In genomic region chr5:172714491-172715420, GRCh38 we compare ENCODE assay signal across 8 cellular contexts. TPM values are rescaled to one million over a fixed set of nuclear protein-coding genes. Genes with fewer than 3 reads are reported as not detected.
A peak's percentile ranks its signal among the peaks of the same experiment; 100 is the strongest.
DNase-seq lines count a peak whose midpoint lies in the region; ATAC-seq and TF ChIP-seq lines count a peak whose summit lies in the region.

No MANE protein-coding gene starts in this region.

- no peak overlapping the region for H3K4me2 ChIP-seq in parathyroid adenoma (ENCODE audit: low read length)

- H3K27me3 ChIP-seq in SJCRH30 (no peaks in the 10 kb centered on the region), parathyroid adenoma (ENCODE audit: control insufficient read depth, insufficient read depth, low read length) (no peaks in the 10 kb centered on the region), tibial artery (peaks cover 0 to 6% of the 10 kb centered on the region in 2 donors)

- H3K9me3 ChIP-seq in SJCRH30 (replicated peaks) = no peaks in the 10 kb centered on the region
- no peaks in the 10 kb centered on the region for H3K9me3 ChIP-seq in parathyroid adenoma (ENCODE audit: control insufficient read depth, low read length)
- H3K9me3 ChIP-seq in tibial artery = no peaks in the 10 kb centered on the region

- no peaks in the 10 kb centered on the region for H3K9me3 Mint-ChIP-seq in activated naive CD4-positive, alpha-beta T cell treated with anti-CD3 and anti-CD28 coated beads for 36 hours

- TF ChIP-seq CTCF in parathyroid adenoma (IDR thresholded peaks at IDR 0.05) (peak; percentile 90), tibial artery (IDR thresholded peaks at IDR 0.05) (peak; percentile 81 to 92)

- H3K79me2 ChIP-seq in parathyroid adenoma = no peaks in the 10 kb centered on the region

- H3K4me3 ChIP-seq in SJCRH30 (no peak overlapping the region), parathyroid adenoma (ENCODE audit: low read depth, low read length) (no peak overlapping the region), tibial artery (no peak overlapping the region)

- CTCF ChIA-PET in activated naive CD4-positive, alpha-beta T cell treated with anti-CD3 and anti-CD28 coated beads for 36 hours (lab: Charles Lee) = interaction anchor here (0.5 to 7.9 kb wide), 37 partner anchors 8 to 420 kb away, joined by 3 to 274 read pairs (median 4); partner anchors contain the start of genes DUSP1 and RPL26L1

- no peaks in the 10 kb centered on the region for H3K36me3 Mint-ChIP-seq in activated naive CD4-positive, alpha-beta T cell treated with anti-CD3 and anti-CD28 coated beads for 36 hours (ENCODE audit: low read depth)

- peak overlapping the region; percentile 52 for H2AFZ ChIP-seq in parathyroid adenoma

- peak; percentile 51 for ATAC-seq in GM19324 (IDR thresholded peaks at IDR 0.05; ENCODE audit: low FRiP score, unreplicated experiment)

- DNase-seq in CD1c-positive myeloid dendritic cell (ENCODE audit: extremely low spot score) (peak; percentile 95), HT1080 (ENCODE audit: low read depth) (peak; percentile 75), SJCRH30 (peak; percentile 92 to 97), glomerular endothelial cell (ENCODE audit: extremely low read depth, low read depth, low spot score) (peak; percentile 79), tibial artery (peak; percentile 89 to 94)
- DNase-seq in activated naive CD4-positive, alpha-beta T cell treated with anti-CD3 and anti-CD28 coated beads for 36 hours = peak; percentile 75

- peaks cover 5% of the 10 kb centered on the region for H3K27me3 Mint-ChIP-seq in activated naive CD4-positive, alpha-beta T cell treated with anti-CD3 and anti-CD28 coated beads for 36 hours (ENCODE audit: low read depth)

- H3K27ac ChIP-seq in SJCRH30 = peak overlapping the region; percentile 28; the same call in 1 of the 2 replicates
- peak overlapping the region; percentile 84 for H3K27ac ChIP-seq in parathyroid adenoma
- peak overlapping the region; percentile 60 to 73 for H3K27ac ChIP-seq in tibial artery

- H3K4me1 ChIP-seq in SJCRH30 (peaks cover 20% of the 10 kb centered on the region), parathyroid adenoma (no peaks in the 10 kb centered on the region), tibial artery (peaks cover 0 to 52% (median 38%) of the 10 kb centered on the region in 4 donors)

- no peak overlapping the region for H3K27ac Mint-ChIP-seq in activated naive CD4-positive, alpha-beta T cell treated with anti-CD3 and anti-CD28 coated beads for 36 hours

- H3K9ac ChIP-seq in parathyroid adenoma = no peak overlapping the region

- H3K4me3 Mint-ChIP-seq in activated naive CD4-positive, alpha-beta T cell treated with anti-CD3 and anti-CD28 coated beads for 36 hours = no peak overlapping the region

- intact Hi-C loops in activated naive CD4-positive, alpha-beta T cell treated with anti-CD3 and anti-CD28 coated beads for 36 hours (cut with micrococcal nuclease) = loop anchor here (5.0 kb wide), 2 partner anchors 488 to 568 kb away; no protein-coding TSS in a partner anchor
- intact Hi-C loops in tibial artery (cut with DNase I; ENCODE audit: low total_unique reads) = loop anchor here (5.0 kb wide), 1 partner anchor 158 kb away; no protein-coding TSS in a partner anchor

- H3K4me1 Mint-ChIP-seq in activated naive CD4-positive, alpha-beta T cell treated with anti-CD3 and anti-CD28 coated beads for 36 hours (ENCODE audit: low read depth) = no peaks in the 10 kb centered on the region

- H3K36me3 ChIP-seq in SJCRH30 = no peaks in the 10 kb centered on the region
- no peaks in the 10 kb centered on the region for H3K36me3 ChIP-seq in parathyroid adenoma (ENCODE audit: control insufficient read depth, insufficient read depth, low read length)
- no peaks in the 10 kb centered on the region for H3K36me3 ChIP-seq in tibial artery

RNA-seq across cellular contexts. Expression of gene DUSP1, which starts 56.2 kb away (rescaled TPM):
- 21.2 and 21.9 TPM in 2 replicates for total RNA-seq in HT1080 (2014; rRNA removed; shearing (Covaris generic))
- 53.2 and 57.1 TPM in 2 replicates for polyA plus RNA-seq in HT1080 (2015; cell fraction: cytosol; rRNA removed)
- 87.7 and 91.2 TPM in 2 replicates for polyA plus RNA-seq in HT1080 (2015; cell fraction: nucleus; rRNA removed)
- 18.1 and 19.4 TPM in 2 replicates for total RNA-seq in SJCRH30 (2014; rRNA removed; shearing (Covaris generic))
- 1 to 10 TPM; 7.0 to 7.3 TPM for total RNA-seq in activated naive CD4-positive, alpha-beta T cell treated with anti-CD3 and anti-CD28 coated beads for 36 hours
- total RNA-seq in glomerular endothelial cell = 189 and 258 TPM in 2 replicates

Comparison
In these comparisons a context has a peak if more than half of its experiments do, and no peak if none do; other contexts are left out.
1. H3K27ac ChIP-seq: peak in every context shown above with its lines; median percentile 84 in parathyroid adenoma; 66 in tibial artery; 28 in SJCRH30.